Comparison of ENCODE assay signal across 11 cellular contexts in the genomic region with DNA sequence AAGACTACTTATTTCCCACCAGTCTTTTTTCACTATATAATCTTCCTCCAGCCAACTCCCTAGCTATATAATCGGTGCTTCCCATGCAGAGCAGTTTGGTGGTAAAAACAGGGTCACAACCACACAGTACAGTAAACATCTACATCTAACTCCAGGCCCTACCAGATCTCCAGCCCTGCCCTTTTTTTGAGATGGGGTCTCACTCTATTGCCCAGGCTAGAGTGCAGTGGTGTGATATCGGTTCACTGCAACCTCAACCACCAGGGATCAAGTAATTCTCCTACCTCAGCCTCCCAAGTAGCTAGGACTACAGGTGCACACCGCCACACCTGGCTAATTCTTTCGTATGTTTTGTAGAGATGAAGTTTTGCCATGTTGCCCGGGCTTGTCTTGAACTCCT.
"Had no signal": no experiment of that assay in that cellular context is flagged by ENCODE, and none has a peak within 500 bp of the region (broad histone marks: within the 10 kb centered on the region; RNA-seq: fewer than 3 reads in every experiment).

No MANE protein-coding gene starts in this region.

- H2AFZ ChIP-seq: GM23248, GM23338 had no signal

- DNase-seq: GM23248, GOT3, H7, H9, HCEC 1CT, HFFc6 had no signal

- H3K9ac ChIP-seq: GM23248 had no signal

- ATAC-seq: GM23338, HCT116 had no signal

- H3K27ac ChIP-seq: GM23248 had no signal

- H3K36me3 ChIP-seq: HAP-1 had no signal

- H3K9me3 ChIP-seq: HAP-1 had no signal

- H3K4me2 ChIP-seq: GM23338 had no signal

- H3K4me1 ChIP-seq: HAP-1 had no signal

- FAIRE-seq: H1, H54 had no signal

- H3K4me3 ChIP-seq: GM23248, GM23338, HAP-1 had no signal
